ENCODE assay signal across 7 cellular contexts in genomic region chr12:121668750-121669524, GRCh38. TPM values are rescaled to one million over a fixed set of nuclear protein-coding genes. Genes with fewer than 3 reads are reported as not detected.
DNase-seq lines count a peak whose midpoint lies in the region; ATAC-seq and TF ChIP-seq lines count a peak whose summit lies in the region.

No MANE protein-coding gene starts in this region.

- ATAC-seq in activated T-cell treated with anti-CD3 and anti-CD28 coated beads, Interleukin-2, amount 50 U/mL, for 72 hours (replicated peaks in 1 of 2): no peak
- no peak for ATAC-seq in foreskin keratinocyte
- ATAC-seq in GM21737 (IDR thresholded peaks at IDR 0.05; ENCODE audit: unreplicated experiment): no peak

- no peak for DNase-seq in GM10266 (ENCODE audit: extremely low spot score)
- DNase-seq in NCI-H1694 treated with DMSO at 0.1 percent for 48 hours (lab: John Stamatoyannopoulos, UW): peak; percentile 22
- DNase-seq in activated T-cell treated with anti-CD3 and anti-CD28 coated beads, Interleukin-2, amount 50 U/mL, for 72 hours: peak; percentile 56 to 64
- no peak for DNase-seq in foreskin keratinocyte
- peak; percentile 55 for DNase-seq in stimulated activated CD4-positive, alpha-beta T cell treated with anti-CD3 and anti-CD28 coated beads, Interleukin-1b, Interleukin-23, amount 100 ng/mL, for 48 hours
- DNase-seq in NCI-H1048 (lab: John Stamatoyannopoulos, UW): no peak

- H3K27me3 Mint-ChIP-seq in activated T-cell treated with anti-CD3 and anti-CD28 coated beads, Interleukin-2, amount 50 U/mL, for 72 hours (ENCODE audit: low read depth): no peaks in the 10 kb centered on the region

- H3K27ac Mint-ChIP-seq in activated T-cell treated with anti-CD3 and anti-CD28 coated beads, Interleukin-2, amount 50 U/mL, for 72 hours: no peak overlapping the region

- H3K4me1 Mint-ChIP-seq in activated T-cell treated with anti-CD3 and anti-CD28 coated beads, Interleukin-2, amount 50 U/mL, for 72 hours (ENCODE audit: low read depth): peaks cover 64% of the 10 kb centered on the region

- H3K4me3 Mint-ChIP-seq in activated T-cell treated with anti-CD3 and anti-CD28 coated beads, Interleukin-2, amount 50 U/mL, for 72 hours: no peak overlapping the region

- H3K27ac ChIP-seq in foreskin keratinocyte: no peak overlapping the region

- TF ChIP-seq CTCF in GM10266 (IDR thresholded peaks at IDR 0.05; ENCODE audit: control insufficient read depth, insufficient read depth, low read depth, missing control alignments) (peak; percentile 61), foreskin keratinocyte (conservative IDR thresholded peaks at IDR 0.05) (peak; percentile 69)

- peaks cover 12% of the 10 kb centered on the region for H3K4me1 ChIP-seq in foreskin keratinocyte

- peaks cover 3% of the 10 kb centered on the region in 2 donors for H3K36me3 Mint-ChIP-seq in activated T-cell treated with anti-CD3 and anti-CD28 coated beads, Interleukin-2, amount 50 U/mL, for 72 hours (ENCODE audit: insufficient read depth in 2 of 2)

- H3K9me3 Mint-ChIP-seq in activated T-cell treated with anti-CD3 and anti-CD28 coated beads, Interleukin-2, amount 50 U/mL, for 72 hours: no peaks in the 10 kb centered on the region

- H3K27me3 ChIP-seq in foreskin keratinocyte: no peaks in the 10 kb centered on the region

RNA-seq across cellular contexts. Expression of gene MORN3, which starts 0.5 kb away (rescaled TPM):
- total RNA-seq in activated T-cell treated with anti-CD3 and anti-CD28 coated beads, Interleukin-2, amount 50 U/mL, for 72 hours: 1 to 10 TPM; 2.4 to 3.2 TPM
- 0.37 and 0.39 TPM in 2 replicates for total RNA-seq in foreskin keratinocyte
- polyA plus RNA-seq in foreskin keratinocyte: 0.41 TPM in 2 replicates

RNA-seq across cellular contexts. Expression of gene ORAI1, which starts 42.6 kb away (rescaled TPM):
- total RNA-seq in activated T-cell treated with anti-CD3 and anti-CD28 coated beads, Interleukin-2, amount 50 U/mL, for 72 hours: 10 to 100 TPM; 35.2 to 39.3 TPM
- total RNA-seq in foreskin keratinocyte: 23.4 and 25.2 TPM in 2 replicates
- 45.8 and 46.1 TPM in 2 replicates for polyA plus RNA-seq in foreskin keratinocyte

RNA-seq across cellular contexts. Expression of gene TMEM120B, which starts 43.6 kb away (rescaled TPM):
- 10 to 100 TPM in 1 of 2 donors, 1 to 10 TPM in 1; 7.1 to 10.1 TPM for total RNA-seq in activated T-cell treated with anti-CD3 and anti-CD28 coated beads, Interleukin-2, amount 50 U/mL, for 72 hours
- total RNA-seq in foreskin keratinocyte: 9.9 and 10.4 TPM in 2 replicates
- polyA plus RNA-seq in foreskin keratinocyte: 8.5 and 9.0 TPM in 2 replicates

Comparison
In these comparisons a context has a peak if more than half of its experiments do, and no peak if none do; other contexts are left out.
1. DNase-seq: peak in NCI-H1694 treated with DMSO at 0.1 percent for 48 hours (single experiment), activated T-cell treated with anti-CD3 and anti-CD28 coated beads, Interleukin-2, amount 50 U/mL, for 72 hours (2 of 2) and stimulated activated CD4-positive, alpha-beta T cell treated with anti-CD3 and anti-CD28 coated beads, Interleukin-1b, Interleukin-23, amount 100 ng/mL, for 48 hours (single experiment); none in GM10266 (single experiment), foreskin keratinocyte (0 of 2) and NCI-H1048 (single experiment).